ENCODE assay signal across 8 cellular contexts in genomic region chr11:67345949-67346819, GRCh38. TPM values are rescaled to one million over a fixed set of nuclear protein-coding genes. Genes with fewer than 3 reads are reported as not detected.
DNase-seq lines count a peak whose midpoint lies in the region; ATAC-seq and TF ChIP-seq lines count a peak whose summit lies in the region.

No MANE protein-coding gene starts in this region.

- DNase-seq in CD8-positive, alpha-beta T cell = no peak
- DNase-seq in GM23338 (ENCODE audit: low spot score) (peak; percentile 73), fibroblast of peridontal ligament (ENCODE audit: extremely low read depth) (peak; percentile 73), spleen (no peak), aorta (no peak)

- H3K4me1 Mint-ChIP-seq in CD8-positive, alpha-beta T cell (ENCODE audit: low read depth) = peaks cover 54% of the 10 kb centered on the region
- H3K4me1 Mint-ChIP-seq in GM23338 = peaks cover 12% of the 10 kb centered on the region; the same call in 1 of the 3 replicates

- H3K4me1 ChIP-seq in CD8-positive, alpha-beta T cell (ENCODE audit: insufficient read depth, low read length) = peaks cover 40% of the 10 kb centered on the region
- H3K4me1 ChIP-seq in GM23338 (ENCODE audit: insufficient read depth) (no peaks in the 10 kb centered on the region; the same call in 1 of the 2 replicates), spleen (peaks cover 46 to 86% (median 64%) of the 10 kb centered on the region in 6 donors), aorta (ENCODE audit: control insufficient read depth in 1 of 2, insufficient read depth in 2 of 2, low read length in 2 of 2) (peaks cover 0 to 2% of the 10 kb centered on the region in 2 donors)

- no peaks in the 10 kb centered on the region for H3K9me3 ChIP-seq in CD8-positive, alpha-beta T cell (ENCODE audit: low read length)
- H3K9me3 ChIP-seq in SU-DHL-6 (ENCODE audit: insufficient read depth, low read length) (no peaks in the 10 kb centered on the region), spleen (no peaks in the 10 kb centered on the region), aorta (ENCODE audit: control insufficient read depth, low read length) (no peaks in the 10 kb centered on the region)

- H4K20me1 ChIP-seq in GM23338 (replicated peaks; ENCODE audit: insufficient read depth) = no peaks in the 10 kb centered on the region; the same call in 1 of the 2 replicates
- no peaks in the 10 kb centered on the region for H4K20me1 ChIP-seq in SU-DHL-6 (ENCODE audit: low read depth, low read length)

- ATAC-seq in CD8-positive, alpha-beta T cell = peak; percentile 75
- ATAC-seq in GM23338 = peak; percentile 82
- ATAC-seq in HG03135 (IDR thresholded peaks at IDR 0.05; ENCODE audit: unreplicated experiment) = no peak
- no peak for ATAC-seq in aorta (ENCODE audit: low FRiP score)
- no peak for ATAC-seq in GM19397 (IDR thresholded peaks at IDR 0.05; ENCODE audit: unreplicated experiment)

- H3K9me2 ChIP-seq in GM23338 (ENCODE audit: insufficient read depth) = no peaks in the 10 kb centered on the region
- no peaks in the 10 kb centered on the region for H3K9me2 ChIP-seq in SU-DHL-6 (replicated peaks; ENCODE audit: insufficient read depth, low read length)

- H3K27ac ChIP-seq in CD8-positive, alpha-beta T cell (ENCODE audit: low read depth, low read length) = no peak overlapping the region
- H3K27ac ChIP-seq in GM23338 (ENCODE audit: low read depth) (no peak overlapping the region), SU-DHL-6 (ENCODE audit: low read depth, low read length) (no peak overlapping the region), spleen (peak overlapping the region in 7 of 8 donors; percentile 19 to 79 (median 68)), aorta (ENCODE audit: low read depth in 1 of 2, low read length in 2 of 2) (no peak overlapping the region)

- H3K27ac Mint-ChIP-seq in CD8-positive, alpha-beta T cell = peak overlapping the region; percentile 76
- no peak overlapping the region for H3K27ac Mint-ChIP-seq in GM23338

- TF ChIP-seq CTCF in CD8-positive, alpha-beta T cell (IDR thresholded peaks at IDR 0.05) = peak; percentile 70
- TF ChIP-seq CTCF in GM23338 (conservative IDR thresholded peaks at IDR 0.05; ENCODE audit: low read depth in 2 of 2) = peak; percentile 75 to 87
- TF ChIP-seq CTCF in SU-DHL-6 (IDR thresholded peaks at IDR 0.05; ENCODE audit: insufficient read depth, low read length, poor library complexity, severe bottlenecking) = peak; percentile 87
- peak; percentile 24 to 67 (median 52) for TF ChIP-seq CTCF in spleen (IDR thresholded peaks at IDR 0.05 in 8 of 11, conservative IDR thresholded peaks at IDR 0.05 in 3 of 11)

- H3F3A ChIP-seq in GM23338 (replicated peaks; ENCODE audit: low read depth) (no peaks in the 10 kb centered on the region), SU-DHL-6 (ENCODE audit: insufficient read depth) (no peaks in the 10 kb centered on the region)

- intact Hi-C loops in CD8-positive, alpha-beta T cell (cut with DNase I, micrococcal nuclease) = loop anchor here in 1 of 2 experiments (1.0 kb wide), 1 partner anchor 36 kb away; no protein-coding TSS in a partner anchor
- intact Hi-C loops in spleen (cut with DNase I; ENCODE audit: low total_unique reads) = loop anchor here (5.0 kb wide), 1 partner anchor 36 kb away; no protein-coding TSS in a partner anchor
- intact Hi-C loops in aorta (cut with DNase I) = loop anchor here (5.0 kb wide), 1 partner anchor 36 kb away; no protein-coding TSS in a partner anchor

- H2AFZ ChIP-seq in GM23338 = no peak overlapping the region
- H2AFZ ChIP-seq in SU-DHL-6 (ENCODE audit: low read depth, low read length, severe bottlenecking) = no peak overlapping the region

- 62 to 78% (median 71%) methylated on average over 7 of the region's 7 CpGs for WGBS in spleen, 5 donors
- WGBS in aorta, 2 donors = 70 to 71% methylated on average over 7 of the region's 7 CpGs

- no peak overlapping the region for H3K9ac ChIP-seq in SU-DHL-6 (ENCODE audit: low read length)

- H3K36me3 ChIP-seq in CD8-positive, alpha-beta T cell (ENCODE audit: insufficient read depth, low read length) = no peaks in the 10 kb centered on the region
- H3K36me3 ChIP-seq in GM23338 (ENCODE audit: insufficient read depth) (no peaks in the 10 kb centered on the region), SU-DHL-6 (ENCODE audit: low read length) (no peaks in the 10 kb centered on the region), spleen (peaks cover 0 to 4% (median 0%) of the 10 kb centered on the region in 6 donors), aorta (ENCODE audit: control insufficient read depth in 1 of 2, insufficient read depth in 2 of 2, low read length in 1 of 2) (no peaks in the 10 kb centered on the region)

- no peaks in the 10 kb centered on the region for H3K27me3 ChIP-seq in CD8-positive, alpha-beta T cell (ENCODE audit: insufficient read depth, low read length)
- H3K27me3 ChIP-seq in GM23338 (ENCODE audit: insufficient read depth) = no peaks in the 10 kb centered on the region
- H3K27me3 ChIP-seq in SU-DHL-6 (ENCODE audit: low read length) = no peaks in the 10 kb centered on the region
- H3K27me3 ChIP-seq in spleen (replicated peaks in 1 of 7) = no peaks in the 10 kb centered on the region
- H3K27me3 ChIP-seq in aorta (ENCODE audit: control insufficient read depth in 1 of 2, insufficient read depth in 2 of 2, low read length in 1 of 2) = no peaks in the 10 kb centered on the region

- CTCF ChIA-PET in CD8-positive, alpha-beta T cell (lab: Charles Lee) = interaction anchor here (0.6 to 12.0 kb wide), 29 partner anchors 8 to 286 kb away, joined by 3 to 179 read pairs (median 4); partner anchors contain the start of genes CLCF1, PITPNM1, POLD4 and PPP1CA

- no peak for TF ChIP-seq POLR2A in spleen (IDR thresholded peaks at IDR 0.05)

- H3K27me3 Mint-ChIP-seq in CD8-positive, alpha-beta T cell (ENCODE audit: low read depth) = no peaks in the 10 kb centered on the region
- no peaks in the 10 kb centered on the region for H3K27me3 Mint-ChIP-seq in GM23338 (ENCODE audit: insufficient read depth, low read depth, poor library complexity)

- H3K4me3 ChIP-seq in CD8-positive, alpha-beta T cell (ENCODE audit: low read depth, low read length) = no peak overlapping the region
- H3K4me3 ChIP-seq in GM23338 (no peak overlapping the region), SU-DHL-6 (ENCODE audit: insufficient read depth, low read length, poor library complexity, severe bottlenecking) (no peak overlapping the region), spleen (no peak overlapping the region), aorta (ENCODE audit: low read length in 2 of 2) (no peak overlapping the region)

- H3K4me3 Mint-ChIP-seq in CD8-positive, alpha-beta T cell = peak overlapping the region; percentile 42
- H3K4me3 Mint-ChIP-seq in GM23338 = no peak overlapping the region

- H3K4me2 ChIP-seq in GM23338 = no peak overlapping the region
- no peak overlapping the region for H3K4me2 ChIP-seq in SU-DHL-6 (ENCODE audit: low read depth, low read length, poor library complexity, severe bottlenecking)

- H3K79me2 ChIP-seq in GM23338 (replicated peaks; ENCODE audit: insufficient read depth) (no peaks in the 10 kb centered on the region), SU-DHL-6 (ENCODE audit: insufficient read depth, low read length) (no peaks in the 10 kb centered on the region)

- peaks cover 2% of the 10 kb centered on the region for H3K36me3 Mint-ChIP-seq in CD8-positive, alpha-beta T cell
- no peaks in the 10 kb centered on the region for H3K36me3 Mint-ChIP-seq in GM23338 (ENCODE audit: low read depth)

- no peaks in the 10 kb centered on the region for H3K9me3 Mint-ChIP-seq in CD8-positive, alpha-beta T cell
- H3K9me3 Mint-ChIP-seq in GM23338 = peaks cover 9% of the 10 kb centered on the region; the same call in 1 of the 3 replicates

- POLR2A ChIA-PET in CD8-positive, alpha-beta T cell (lab: Charles Lee) = interaction anchor here (0.8 to 3.4 kb wide), 15 partner anchors 8 to 269 kb away, joined by 3 to 22 read pairs (median 4); partner anchors contain the start of genes ANKRD13D, CLCF1, PITPNM1 and POLD4

TF ChIP-seq in GM23338, 12 proteins besides CTCF, POLR2A, EP300 and RAD21 (continues in another document):
- no peak for TF ChIP-seq EZH2phosphoT487 (IDR thresholded peaks at IDR 0.05; ENCODE audit: unreplicated experiment)

RNA-seq across cellular contexts. Expression of gene POLD4, which starts 7.2 kb away (rescaled TPM):
- total RNA-seq in CD8-positive, alpha-beta T cell = 10 to 100 TPM; 32.4 to 41.9 TPM
- 15.9 and 23.0 TPM in 2 replicates for total RNA-seq in GM23338 (2014; rRNA removed; shearing (Covaris generic))
- polyA plus RNA-seq in GM23338 (2016; fragmentation: Nextera tagmentation; extraction: Ambion mirVana) (16.2 and 18.8 TPM in 2 replicates), spleen (100 to 1,000 TPM; 267 to 290 (median 279) TPM), aorta (100 to 1,000 TPM; 175 to 338 TPM)
- total RNA-seq in spleen (100 to 1,000 TPM in 4 of 7 donors, 10 to 100 TPM in 3; 81.4 to 159 (median 103) TPM), aorta (10 to 100 TPM; 82.7 to 85.1 TPM)

RNA-seq across cellular contexts. Expression of gene CLCF1, which starts 27.2 kb away (rescaled TPM):
- 1 to 10 TPM; 7.1 to 7.8 TPM for total RNA-seq in CD8-positive, alpha-beta T cell
- 0.19 TPM in 1 of 2 replicates, not detected in the other for total RNA-seq in GM23338 (2014; rRNA removed; shearing (Covaris generic))
- polyA plus RNA-seq in GM23338 (2016; fragmentation: Nextera tagmentation; extraction: Ambion mirVana) (0.17 and 0.32 TPM in 2 replicates), spleen (1 to 10 TPM; 6.0 to 9.3 (median 9.0) TPM), aorta (10 to 100 TPM in 1 of 2 donors, 1 to 10 TPM in 1; 2.6 to 19.5 TPM)
- total RNA-seq in spleen (10 to 100 TPM in 2 of 7 donors, 1 to 10 TPM in 5; 4.3 to 13.7 (median 6.7) TPM), aorta (10 to 100 TPM in 1 of 2 donors, 1 to 10 TPM in 1; 7.7 to 12.0 TPM)

RNA-seq across cellular contexts. Expression of gene SSH3, which starts 42.9 kb away (rescaled TPM):
- total RNA-seq in CD8-positive, alpha-beta T cell = 1 to 10 TPM; 5.9 to 9.9 TPM
- 40.0 and 45.8 TPM in 2 replicates for total RNA-seq in GM23338 (2014; rRNA removed; shearing (Covaris generic))
- polyA plus RNA-seq in GM23338 (2016; fragmentation: Nextera tagmentation; extraction: Ambion mirVana) (17.8 and 25.1 TPM in 2 replicates), spleen (10 to 100 TPM in 1 of 3 donors, 1 to 10 TPM in 2; 4.3 to 11.1 (median 5.9) TPM), aorta (10 to 100 TPM; 13.3 to 24.1 TPM)
- total RNA-seq in spleen (10 to 100 TPM; 14.6 to 31.8 (median 22.9) TPM), aorta (10 to 100 TPM; 27.3 to 37.0 TPM)

RNA-seq across cellular contexts. Expression of gene RAD9A, which starts 45.6 kb away (rescaled TPM):
- total RNA-seq in CD8-positive, alpha-beta T cell = 10 to 100 TPM; 13.7 to 14.1 TPM
- total RNA-seq in GM23338 (2014; rRNA removed; shearing (Covaris generic)) = 13.9 and 16.5 TPM in 2 replicates
- polyA plus RNA-seq in GM23338 (2016; fragmentation: Nextera tagmentation; extraction: Ambion mirVana) (17.0 and 18.9 TPM in 2 replicates), spleen (10 to 100 TPM; 18.2 to 44.8 (median 37.1) TPM), aorta (10 to 100 TPM in 1 of 2 donors, 1 to 10 TPM in 1; 8.8 to 56.2 TPM)
- total RNA-seq in spleen (10 to 100 TPM; 21.6 to 37.5 (median 29.7) TPM), aorta (10 to 100 TPM; 14.6 to 25.1 TPM)

RNA-seq across cellular contexts. Expression of gene PPP1CA, which starts 55.5 kb away (rescaled TPM):
- 10 to 100 TPM; 40.5 to 42.2 TPM for total RNA-seq in CD8-positive, alpha-beta T cell
- 227 and 237 TPM in 2 replicates for total RNA-seq in GM23338 (2014; rRNA removed; shearing (Covaris generic))
- polyA plus RNA-seq in GM23338 (2016; fragmentation: Nextera tagmentation; extraction: Ambion mirVana) = 217 TPM in 2 replicates
- total RNA-seq in spleen = 100 to 1,000 TPM; 147 to 192 (median 157) TPM
- 100 to 1,000 TPM; 152 to 207 (median 170) TPM for polyA plus RNA-seq in spleen
- 10 to 100 TPM; 61.7 to 64.8 TPM for total RNA-seq in aorta
- polyA plus RNA-seq in aorta = 10 to 100 TPM; 79.6 to 92.0 TPM

Comparison
In these comparisons a context has a peak if more than half of its experiments do, and no peak if none do; other contexts are left out.
1. ATAC-seq: peak in CD8-positive, alpha-beta T cell (single experiment) and GM23338 (single experiment); none in HG03135 (single experiment), aorta (single experiment) and GM19397 (single experiment).
2. DNase-seq: peak in GM23338 (single experiment) and fibroblast of peridontal ligament (single experiment); none in CD8-positive, alpha-beta T cell (0 of 7), spleen (single experiment) and aorta (0 of 2).
3. H3K27ac ChIP-seq: peak in spleen (7 of 8); none in CD8-positive, alpha-beta T cell (single experiment), GM23338 (single experiment), SU-DHL-6 (single experiment) and aorta (0 of 2).
4. Peak in every context shown above with its lines, with median percentiles within 50 percentile points of each other: CTCF ChIP-seq.